Comparison of ENCODE assay signal across 16 cellular contexts in the genomic region with DNA sequence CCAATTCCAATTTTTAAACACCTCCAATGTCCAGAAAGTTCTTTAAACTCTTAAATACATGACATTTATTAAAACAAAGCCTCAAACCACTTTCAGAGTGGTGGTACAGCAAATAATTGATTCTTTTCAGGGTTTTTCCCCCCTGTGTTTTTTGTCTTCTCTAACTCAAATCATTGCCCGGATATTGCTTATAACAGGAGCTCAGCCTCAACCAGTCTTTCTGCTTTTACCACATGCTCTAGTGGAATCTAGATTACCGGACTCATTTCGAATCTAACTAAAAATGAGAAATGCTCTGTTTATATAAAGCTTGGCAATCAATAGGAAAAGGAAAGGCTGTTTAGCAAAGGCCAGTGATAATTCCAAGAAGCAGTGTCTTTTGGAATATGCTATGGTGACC.
A peak's percentile ranks its signal among the peaks of the same experiment; 100 is the strongest.
DNase-seq lines count a peak whose midpoint lies in the region; ATAC-seq and TF ChIP-seq lines count a peak whose summit lies in the region.
"Had no signal": no experiment of that assay in that cellular context is flagged by ENCODE, and none has a peak within 500 bp of the region (broad histone marks: within the 10 kb centered on the region; RNA-seq: fewer than 3 reads in every experiment).

No MANE protein-coding gene starts in this region.

- H3K4me1 ChIP-seq in lower lobe of right lung (peaks cover 48% of the 10 kb centered on the region), stomach smooth muscle (ENCODE audit: control insufficient read depth, insufficient read depth, low read length) (peaks cover 44% of the 10 kb centered on the region)

- no peaks in the 10 kb centered on the region for H3K9me3 Mint-ChIP-seq in activated naive CD4-positive, alpha-beta T cell treated with anti-CD3 and anti-CD28 coated beads for 36 hours
- no peaks in the 10 kb centered on the region for H3K9me3 Mint-ChIP-seq in activated CD4-positive, alpha-beta memory T cell treated with anti-CD3 and anti-CD28 coated beads for 36 hours

- TF ChIP-seq CTCF in lower lobe of right lung (IDR thresholded peaks at IDR 0.05) = no peak

- H3K4me3 ChIP-seq in lower lobe of right lung = no peak overlapping the region
- H3K4me3 ChIP-seq in stomach smooth muscle (ENCODE audit: low read length in 2 of 2) = no peak overlapping the region
- H3K4me3 ChIP-seq: SK-N-MC had no signal

- DNase-seq in activated naive CD4-positive, alpha-beta T cell treated with anti-CD3 and anti-CD28 coated beads for 36 hours = no peak
- DNase-seq in activated naive CD4-positive, alpha-beta T cell treated with Interleukin-2 at 50 U/mL for 16 hours = no peak
- no peak for DNase-seq in activated CD4-positive, alpha-beta memory T cell treated with anti-CD3 and anti-CD28 coated beads for 36 hours
- DNase-seq in lower lobe of right lung (no peak), amygdala (lab: John Stamatoyannopoulos, UW) (no peak), SHP77 (lab: John Stamatoyannopoulos, UW) (no peak)
- DNase-seq: erythroblast; hippocampal formation; left ventricle myocardium superior; NCI-H1092 treated with DMSO at 0.1 percent for 48 hours; NCI-H2227 treated with DMSO at 0.1 percent for 48 hours; nucleus accumbens; stimulated activated naive CD4-positive, alpha-beta T cell treated with Interleukin-2 at 50 U/mL for 16 hours had no signal

- peaks cover 7% of the 10 kb centered on the region for H3K36me3 Mint-ChIP-seq in activated naive CD4-positive, alpha-beta T cell treated with anti-CD3 and anti-CD28 coated beads for 36 hours (ENCODE audit: low read depth)
- H3K36me3 Mint-ChIP-seq in activated CD4-positive, alpha-beta memory T cell treated with anti-CD3 and anti-CD28 coated beads for 36 hours = peaks cover 13% of the 10 kb centered on the region

- H3K4me3 Mint-ChIP-seq in activated naive CD4-positive, alpha-beta T cell treated with anti-CD3 and anti-CD28 coated beads for 36 hours = no peak overlapping the region
- H3K4me3 Mint-ChIP-seq in activated CD4-positive, alpha-beta memory T cell treated with anti-CD3 and anti-CD28 coated beads for 36 hours = no peak overlapping the region

- ATAC-seq in lower lobe of right lung = no peak
- ATAC-seq in GM18519 (IDR thresholded peaks at IDR 0.05; ENCODE audit: low FRiP score, unreplicated experiment) = no peak
- ATAC-seq: left ventricle myocardium superior had no signal

- H3K27me3 ChIP-seq in lower lobe of right lung (ENCODE audit: low read depth) (no peaks in the 10 kb centered on the region), stomach smooth muscle (ENCODE audit: control insufficient read depth in 1 of 2, insufficient read depth in 2 of 2, low read length in 2 of 2) (no peaks in the 10 kb centered on the region)

- no peak overlapping the region for H3K9ac ChIP-seq in stomach smooth muscle (ENCODE audit: low read length in 2 of 2)

- CTCF ChIA-PET in activated naive CD4-positive, alpha-beta T cell treated with anti-CD3 and anti-CD28 coated beads for 36 hours (lab: Charles Lee) = no interaction called here
- CTCF ChIA-PET in activated CD4-positive, alpha-beta memory T cell treated with anti-CD3 and anti-CD28 coated beads for 36 hours (lab: Charles Lee) = interaction anchor here (1.0 to 2.9 kb wide), 4 partner anchors 197 to 230 kb away, joined by 3 to 8 read pairs (median 4); no protein-coding TSS in a partner anchor

- H3K27ac Mint-ChIP-seq in activated naive CD4-positive, alpha-beta T cell treated with anti-CD3 and anti-CD28 coated beads for 36 hours = peak overlapping the region; percentile 37
- peak overlapping the region; percentile 78 for H3K27ac Mint-ChIP-seq in activated CD4-positive, alpha-beta memory T cell treated with anti-CD3 and anti-CD28 coated beads for 36 hours

- peaks cover 65% of the 10 kb centered on the region for H3K4me1 Mint-ChIP-seq in activated naive CD4-positive, alpha-beta T cell treated with anti-CD3 and anti-CD28 coated beads for 36 hours (ENCODE audit: low read depth)
- peaks cover 82% of the 10 kb centered on the region for H3K4me1 Mint-ChIP-seq in activated CD4-positive, alpha-beta memory T cell treated with anti-CD3 and anti-CD28 coated beads for 36 hours (ENCODE audit: low read depth)

- intact Hi-C loops in activated naive CD4-positive, alpha-beta T cell treated with anti-CD3 and anti-CD28 coated beads for 36 hours (cut with micrococcal nuclease) = loop anchor here (5.0 kb wide), 1 partner anchor 84 kb away; no protein-coding TSS in a partner anchor
- intact Hi-C loops in activated CD4-positive, alpha-beta memory T cell treated with anti-CD3 and anti-CD28 coated beads for 36 hours (cut with micrococcal nuclease) = loop anchor here (1.0 to 5.0 kb wide), 6 partner anchors 25 to 158 kb away; no protein-coding TSS in a partner anchor
- intact Hi-C loops in lower lobe of right lung (cut with DNase I) = no loop called here

- H3K36me3 ChIP-seq in lower lobe of right lung (no peaks in the 10 kb centered on the region), stomach smooth muscle (ENCODE audit: control insufficient read depth in 2 of 2, insufficient read depth in 2 of 2, low read length in 2 of 2) (no peaks in the 10 kb centered on the region)

- POLR2A ChIA-PET in activated CD4-positive, alpha-beta memory T cell treated with anti-CD3 and anti-CD28 coated beads for 36 hours (lab: Charles Lee) = interaction anchor here (0.8 to 3.9 kb wide), 10 partner anchors 9 to 199 kb away, joined by 3 to 24 read pairs (median 4); no protein-coding TSS in a partner anchor

- no peaks in the 10 kb centered on the region for H3K27me3 Mint-ChIP-seq in activated naive CD4-positive, alpha-beta T cell treated with anti-CD3 and anti-CD28 coated beads for 36 hours (ENCODE audit: low read depth)
- H3K27me3 Mint-ChIP-seq in activated CD4-positive, alpha-beta memory T cell treated with anti-CD3 and anti-CD28 coated beads for 36 hours = no peaks in the 10 kb centered on the region

- H3K27ac ChIP-seq in lower lobe of right lung (peak overlapping the region; percentile 25), stomach smooth muscle (ENCODE audit: low read length) (peak overlapping the region; percentile 24)
- H3K27ac ChIP-seq: SK-N-MC had no signal

- H3K9me3 ChIP-seq in lower lobe of right lung (no peaks in the 10 kb centered on the region), stomach smooth muscle (ENCODE audit: control insufficient read depth in 2 of 2, low read length in 2 of 2) (no peaks in the 10 kb centered on the region)
